In genomic region chr20:23585808-23586734, GRCh38 we compare ENCODE assay signal across 24 cellular contexts. TPM values are rescaled to one million over a fixed set of nuclear protein-coding genes. Genes with fewer than 3 reads are reported as not detected.
"Had no signal": no experiment of that assay in that cellular context is flagged by ENCODE, and none has a peak within 500 bp of the region (broad histone marks: within the 10 kb centered on the region; RNA-seq: fewer than 3 reads in every experiment).

No MANE protein-coding gene starts in this region.

- H3K4me3 ChIP-seq: mucosa of descending colon, pancreas, sigmoid colon had no signal

- H3K27ac Mint-ChIP-seq: activated naive CD8-positive, alpha-beta T cell treated with anti-CD3 and anti-CD28 coated beads for 36 hours; effector memory CD8-positive, alpha-beta T cell; memory B cell; naive B cell; stimulated activated naive B cell treated with anti-CD40 and anti-IgM and Interleukin-4, amounts not matched to agents 10 μg/mL and 1 μg/mL and 100 μg/mL, for 72 hours had no signal

- H3K36me3 Mint-ChIP-seq: activated naive CD8-positive, alpha-beta T cell treated with anti-CD3 and anti-CD28 coated beads for 36 hours; memory B cell; stimulated activated naive B cell treated with anti-CD40 and anti-IgM and Interleukin-4, amounts not matched to agents 10 μg/mL and 1 μg/mL and 100 μg/mL, for 72 hours had no signal

- H3K9me3 ChIP-seq: mucosa of descending colon, pancreas, sigmoid colon had no signal

- DNase-seq: activated CD4-positive, alpha-beta T cell treated with anti-CD3 and anti-CD28 coated beads, Interleukin-2, amount 50 U/mL, for 1 hour; activated naive CD4-positive, alpha-beta T cell; activated naive CD8-positive, alpha-beta T cell treated with anti-CD3 and anti-CD28 coated beads for 36 hours; activated T-cell treated with anti-CD3 and anti-CD28 coated beads for 4 hours; amniotic stem cell; caudate nucleus; effector memory CD8-positive, alpha-beta T cell; glutamatergic neuron; kidney glomerular epithelial cell; mucosa of descending colon; naive B cell; sigmoid colon; stimulated activated CD4-positive, alpha-beta T cell treated with anti-CD3 and anti-CD28 coated beads, Interleukin-4, amount 100 ng/mL, for 24 hours; stimulated activated naive B cell treated with anti-CD40 and anti-IgM and Interleukin-4, amounts not matched to agents 10 μg/mL and 1 μg/mL and 100 μg/mL, for 72 hours; T1000 had no signal

- H3K4me1 ChIP-seq: pancreas, sigmoid colon had no signal

- H3K4me1 Mint-ChIP-seq: activated naive CD8-positive, alpha-beta T cell treated with anti-CD3 and anti-CD28 coated beads for 36 hours; memory B cell; naive B cell; stimulated activated naive B cell treated with anti-CD40 and anti-IgM and Interleukin-4, amounts not matched to agents 10 μg/mL and 1 μg/mL and 100 μg/mL, for 72 hours had no signal

- H3K36me3 ChIP-seq: pancreas, sigmoid colon had no signal

- H3K9me3 Mint-ChIP-seq: activated naive CD8-positive, alpha-beta T cell treated with anti-CD3 and anti-CD28 coated beads for 36 hours; effector memory CD8-positive, alpha-beta T cell had no signal

- H3K27me3 ChIP-seq: foreskin keratinocyte, pancreas, sigmoid colon had no signal

- ATAC-seq: activated CD4-positive, CD25-positive, alpha-beta regulatory T cell treated with anti-CD3 and anti-CD28 coated beads, Interleukin-2, amount 50 U/mL, for 24 hours; effector memory CD8-positive, alpha-beta T cell; mucosa of descending colon; stimulated activated naive B cell treated with anti-CD40 and anti-IgM and Interleukin-4, amounts not matched to agents 10 μg/mL and 1 μg/mL and 100 μg/mL, for 72 hours had no signal

- H3K4me3 Mint-ChIP-seq: activated naive CD8-positive, alpha-beta T cell treated with anti-CD3 and anti-CD28 coated beads for 36 hours; effector memory CD8-positive, alpha-beta T cell; memory B cell; naive B cell; stimulated activated naive B cell treated with anti-CD40 and anti-IgM and Interleukin-4, amounts not matched to agents 10 μg/mL and 1 μg/mL and 100 μg/mL, for 72 hours had no signal

- H3K27ac ChIP-seq: foreskin keratinocyte, pancreas, sigmoid colon had no signal

RNA-seq across cellular contexts. Expression of gene CST9L, which starts 17.8 kb away (rescaled TPM):
- total RNA-seq: activated naive CD8-positive, alpha-beta T cell treated with anti-CD3 and anti-CD28 coated beads for 36 hours; dermis microvascular lymphatic vessel endothelial cell; fibroblast of lung; foreskin keratinocyte; liver; mucosa of descending colon; pancreas; sigmoid colon; T-helper 1 cell treated with Interleukin-12 subunit alpha and Interleukin-12 subunit beta and Interleukin-4 antibody, amounts not matched to agents 30 ng/mL and 1 ng/mL, for 36 hours; ureter had no signal
- polyA plus RNA-seq: fibroblast of lung, foreskin keratinocyte, liver, pancreas, sigmoid colon had no signal

RNA-seq across cellular contexts. Expression of gene CST9, which starts 19.6 kb away (rescaled TPM):
- total RNA-seq: activated naive CD8-positive, alpha-beta T cell treated with anti-CD3 and anti-CD28 coated beads for 36 hours; dermis microvascular lymphatic vessel endothelial cell; fibroblast of lung; foreskin keratinocyte; liver; mucosa of descending colon; pancreas; sigmoid colon; T-helper 1 cell treated with Interleukin-12 subunit alpha and Interleukin-12 subunit beta and Interleukin-4 antibody, amounts not matched to agents 30 ng/mL and 1 ng/mL, for 36 hours; ureter had no signal
- polyA plus RNA-seq: fibroblast of lung, foreskin keratinocyte, liver, pancreas, sigmoid colon had no signal
